1 cellular context compared by ENCODE assay signal in the genomic region with DNA sequence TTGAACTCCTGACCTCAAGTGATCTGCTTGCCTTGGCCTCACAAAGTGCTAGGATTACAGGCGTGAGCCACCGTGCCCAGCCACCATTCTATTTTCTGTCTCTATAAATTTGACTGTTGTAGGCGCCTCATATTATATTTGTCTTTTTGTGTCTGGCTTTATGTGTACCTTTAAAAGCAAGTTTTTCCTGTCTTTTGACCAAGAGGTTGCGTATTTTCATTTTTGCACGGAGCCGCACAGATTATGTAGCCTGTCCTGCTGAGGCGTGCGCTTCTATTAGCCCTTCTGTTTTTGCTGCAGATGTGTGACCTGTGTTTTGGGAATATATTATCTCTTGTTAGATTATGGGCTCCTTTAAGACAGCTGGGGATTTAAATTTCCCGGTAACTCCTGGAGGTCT.
TF ChIP-seq lines count a peak whose summit lies in the region.

No MANE protein-coding gene starts in this region.

TF ChIP-seq in GM23338, 12 proteins besides CTCF, POLR2A, EP300 and RAD21:
- TF ChIP-seq ZNF114 (CRISPR knock-in tag; IDR thresholded peaks at IDR 0.05) (no peak), NANOG (IDR thresholded peaks at IDR 0.05; ENCODE audit: borderline replicate concordance) (no peak), ETS1 (IDR thresholded peaks at IDR 0.05) (no peak), CREB1 (CRISPR knock-in tag; IDR thresholded peaks at IDR 0.05; ENCODE audit: low read depth) (no peak), POLR2AphosphoS5 (IDR thresholded peaks at IDR 0.05; ENCODE audit: low read depth) (no peak), ZNF331 (CRISPR knock-in tag; IDR thresholded peaks at IDR 0.05; ENCODE audit: low read depth) (no peak), STAT1 (IDR thresholded peaks at IDR 0.05; ENCODE audit: unreplicated experiment) (no peak), EZH2phosphoT487 (IDR thresholded peaks at IDR 0.05; ENCODE audit: unreplicated experiment) (no peak), EZH2 (IDR thresholded peaks at IDR 0.05; ENCODE audit: low read depth, unreplicated experiment) (no peak), JUNB (IDR thresholded peaks at IDR 0.05; ENCODE audit: unreplicated experiment) (no peak)
- TF ChIP-seq, protein P1, sequence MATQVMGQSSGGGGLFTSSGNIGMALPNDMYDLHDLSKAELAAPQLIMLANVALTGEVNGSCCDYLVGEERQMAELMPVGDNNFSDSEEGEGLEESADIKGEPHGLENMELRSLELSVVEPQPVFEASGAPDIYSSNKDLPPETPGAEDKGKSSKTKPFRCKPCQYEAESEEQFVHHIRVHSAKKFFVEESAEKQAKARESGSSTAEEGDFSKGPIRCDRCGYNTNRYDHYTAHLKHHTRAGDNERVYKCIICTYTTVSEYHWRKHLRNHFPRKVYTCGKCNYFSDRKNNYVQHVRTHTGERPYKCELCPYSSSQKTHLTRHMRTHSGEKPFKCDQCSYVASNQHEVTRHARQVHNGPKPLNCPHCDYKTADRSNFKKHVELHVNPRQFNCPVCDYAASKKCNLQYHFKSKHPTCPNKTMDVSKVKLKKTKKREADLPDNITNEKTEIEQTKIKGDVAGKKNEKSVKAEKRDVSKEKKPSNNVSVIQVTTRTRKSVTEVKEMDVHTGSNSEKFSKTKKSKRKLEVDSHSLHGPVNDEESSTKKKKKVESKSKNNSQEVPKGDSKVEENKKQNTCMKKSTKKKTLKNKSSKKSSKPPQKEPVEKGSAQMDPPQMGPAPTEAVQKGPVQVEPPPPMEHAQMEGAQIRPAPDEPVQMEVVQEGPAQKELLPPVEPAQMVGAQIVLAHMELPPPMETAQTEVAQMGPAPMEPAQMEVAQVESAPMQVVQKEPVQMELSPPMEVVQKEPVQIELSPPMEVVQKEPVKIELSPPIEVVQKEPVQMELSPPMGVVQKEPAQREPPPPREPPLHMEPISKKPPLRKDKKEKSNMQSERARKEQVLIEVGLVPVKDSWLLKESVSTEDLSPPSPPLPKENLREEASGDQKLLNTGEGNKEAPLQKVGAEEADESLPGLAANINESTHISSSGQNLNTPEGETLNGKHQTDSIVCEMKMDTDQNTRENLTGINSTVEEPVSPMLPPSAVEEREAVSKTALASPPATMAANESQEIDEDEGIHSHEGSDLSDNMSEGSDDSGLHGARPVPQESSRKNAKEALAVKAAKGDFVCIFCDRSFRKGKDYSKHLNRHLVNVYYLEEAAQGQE (IDR thresholded peaks at IDR 0.05; ENCODE audit: unreplicated experiment): no peak
- TF ChIP-seq, protein P2, sequence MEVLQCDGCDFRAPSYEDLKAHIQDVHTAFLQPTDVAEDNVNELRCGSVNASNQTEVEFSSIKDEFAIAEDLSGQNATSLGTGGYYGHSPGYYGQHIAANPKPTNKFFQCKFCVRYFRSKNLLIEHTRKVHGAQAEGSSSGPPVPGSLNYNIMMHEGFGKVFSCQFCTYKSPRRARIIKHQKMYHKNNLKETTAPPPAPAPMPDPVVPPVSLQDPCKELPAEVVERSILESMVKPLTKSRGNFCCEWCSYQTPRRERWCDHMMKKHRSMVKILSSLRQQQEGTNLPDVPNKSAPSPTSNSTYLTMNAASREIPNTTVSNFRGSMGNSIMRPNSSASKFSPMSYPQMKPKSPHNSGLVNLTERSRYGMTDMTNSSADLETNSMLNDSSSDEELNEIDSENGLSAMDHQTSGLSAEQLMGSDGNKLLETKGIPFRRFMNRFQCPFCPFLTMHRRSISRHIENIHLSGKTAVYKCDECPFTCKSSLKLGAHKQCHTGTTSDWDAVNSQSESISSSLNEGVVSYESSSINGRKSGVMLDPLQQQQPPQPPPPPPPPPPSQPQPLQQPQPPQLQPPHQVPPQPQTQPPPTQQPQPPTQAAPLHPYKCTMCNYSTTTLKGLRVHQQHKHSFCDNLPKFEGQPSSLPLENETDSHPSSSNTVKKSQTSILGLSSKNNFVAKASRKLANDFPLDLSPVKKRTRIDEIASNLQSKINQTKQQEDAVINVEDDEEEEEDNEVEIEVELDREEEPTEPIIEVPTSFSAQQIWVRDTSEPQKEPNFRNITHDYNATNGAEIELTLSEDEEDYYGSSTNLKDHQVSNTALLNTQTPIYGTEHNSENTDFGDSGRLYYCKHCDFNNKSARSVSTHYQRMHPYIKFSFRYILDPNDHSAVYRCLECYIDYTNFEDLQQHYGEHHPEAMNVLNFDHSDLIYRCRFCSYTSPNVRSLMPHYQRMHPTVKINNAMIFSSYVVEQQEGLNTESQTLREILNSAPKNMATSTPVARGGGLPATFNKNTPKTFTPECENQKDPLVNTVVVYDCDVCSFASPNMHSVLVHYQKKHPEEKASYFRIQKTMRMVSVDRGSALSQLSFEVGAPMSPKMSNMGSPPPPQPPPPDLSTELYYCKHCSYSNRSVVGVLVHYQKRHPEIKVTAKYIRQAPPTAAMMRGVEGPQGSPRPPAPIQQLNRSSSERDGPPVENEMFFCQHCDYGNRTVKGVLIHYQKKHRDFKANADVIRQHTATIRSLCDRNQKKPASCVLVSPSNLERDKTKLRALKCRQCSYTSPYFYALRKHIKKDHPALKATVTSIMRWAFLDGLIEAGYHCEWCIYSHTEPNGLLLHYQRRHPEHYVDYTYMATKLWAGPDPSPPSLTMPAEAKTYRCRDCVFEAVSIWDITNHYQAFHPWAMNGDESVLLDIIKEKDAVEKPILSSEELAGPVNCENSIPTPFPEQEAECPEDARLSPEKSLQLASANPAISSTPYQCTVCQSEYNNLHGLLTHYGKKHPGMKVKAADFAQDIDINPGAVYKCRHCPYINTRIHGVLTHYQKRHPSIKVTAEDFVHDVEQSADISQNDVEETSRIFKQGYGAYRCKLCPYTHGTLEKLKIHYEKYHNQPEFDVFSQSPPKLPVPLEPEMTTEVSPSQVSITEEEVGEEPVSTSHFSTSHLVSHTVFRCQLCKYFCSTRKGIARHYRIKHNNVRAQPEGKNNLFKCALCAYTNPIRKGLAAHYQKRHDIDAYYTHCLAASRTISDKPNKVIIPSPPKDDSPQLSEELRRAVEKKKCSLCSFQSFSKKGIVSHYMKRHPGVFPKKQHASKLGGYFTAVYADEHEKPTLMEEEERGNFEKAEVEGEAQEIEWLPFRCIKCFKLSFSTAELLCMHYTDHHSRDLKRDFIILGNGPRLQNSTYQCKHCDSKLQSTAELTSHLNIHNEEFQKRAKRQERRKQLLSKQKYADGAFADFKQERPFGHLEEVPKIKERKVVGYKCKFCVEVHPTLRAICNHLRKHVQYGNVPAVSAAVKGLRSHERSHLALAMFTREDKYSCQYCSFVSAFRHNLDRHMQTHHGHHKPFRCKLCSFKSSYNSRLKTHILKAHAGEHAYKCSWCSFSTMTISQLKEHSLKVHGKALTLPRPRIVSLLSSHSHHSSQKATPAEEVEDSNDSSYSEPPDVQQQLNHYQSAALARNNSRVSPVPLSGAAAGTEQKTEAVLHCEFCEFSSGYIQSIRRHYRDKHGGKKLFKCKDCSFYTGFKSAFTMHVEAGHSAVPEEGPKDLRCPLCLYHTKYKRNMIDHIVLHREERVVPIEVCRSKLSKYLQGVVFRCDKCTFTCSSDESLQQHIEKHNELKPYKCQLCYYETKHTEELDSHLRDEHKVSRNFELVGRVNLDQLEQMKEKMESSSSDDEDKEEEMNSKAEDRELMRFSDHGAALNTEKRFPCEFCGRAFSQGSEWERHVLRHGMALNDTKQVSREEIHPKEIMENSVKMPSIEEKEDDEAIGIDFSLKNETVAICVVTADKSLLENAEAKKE (CRISPR knock-in tag; IDR thresholded peaks at IDR 0.05): no peak
